8 cellular contexts compared by ENCODE assay signal in the genomic region with DNA sequence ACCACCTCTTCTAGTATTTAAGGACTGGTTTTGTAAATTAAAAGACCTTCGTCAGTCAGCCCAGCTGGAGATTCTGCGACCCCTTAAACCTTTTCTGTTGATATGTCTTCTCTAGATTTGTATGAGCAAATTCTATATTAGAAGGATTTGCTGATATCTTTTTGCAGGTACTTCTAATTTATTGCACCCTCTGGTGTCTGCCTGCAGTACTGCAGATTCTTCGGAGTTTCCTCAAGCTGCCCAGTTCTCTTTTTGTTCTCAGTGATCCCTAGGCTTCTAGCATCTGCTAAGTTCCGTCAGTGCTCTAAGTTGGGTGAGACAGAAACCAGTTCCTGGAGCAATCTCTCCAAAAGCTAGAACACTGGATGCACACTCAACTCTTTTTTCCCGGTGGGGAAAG.
A peak's percentile ranks its signal among the peaks of the same experiment; 100 is the strongest.
DNase-seq lines count a peak whose midpoint lies in the region; ATAC-seq, FAIRE-seq and TF ChIP-seq lines count a peak whose summit lies in the region.

No MANE protein-coding gene starts in this region.

- peak; percentile 86 for ATAC-seq in HG02943 (IDR thresholded peaks at IDR 0.05; ENCODE audit: low read depth, unreplicated experiment)

- no peaks in the 10 kb centered on the region for H3K9me3 Mint-ChIP-seq in activated CD4-positive, alpha-beta memory T cell treated with anti-CD3 and anti-CD28 coated beads, Interleukin-2, amount 10 ng/mL, durations not matched to agents 7 days and 5 days
- peaks cover 7% of the 10 kb centered on the region for H3K9me3 Mint-ChIP-seq in osteocyte (ENCODE audit: unreplicated experiment)

- H3K4me3 ChIP-seq in fibroblast of pulmonary artery (replicated peaks; ENCODE audit: low read depth, low read length), result no peak overlapping the region

- TF ChIP-seq CTCF in fibroblast of pulmonary artery (IDR thresholded peaks at IDR 0.05; ENCODE audit: low read length, missing control alignments) (peak; percentile 85), osteocyte (IDR thresholded peaks at IDR 0.05) (peak; percentile 86)

- POLR2A ChIA-PET in activated CD4-positive, alpha-beta memory T cell treated with anti-CD3 and anti-CD28 coated beads, Interleukin-2, amount 10 ng/mL, durations not matched to agents 7 days and 5 days (lab: Charles Lee), result no interaction called here

- TF ChIP-seq POLR2A in GM12891 (IDR thresholded peaks at IDR 0.05; ENCODE audit: low read depth, low read length), result no peak

- CTCF ChIA-PET in activated CD4-positive, alpha-beta memory T cell treated with anti-CD3 and anti-CD28 coated beads, Interleukin-2, amount 10 ng/mL, durations not matched to agents 7 days and 5 days (lab: Charles Lee), result interaction anchor here (1.2 to 3.6 kb wide), 2 partner anchors 279 to 298 kb away, joined by 3 to 31 read pairs; no protein-coding TSS in a partner anchor

- H3K27ac Mint-ChIP-seq in activated CD4-positive, alpha-beta memory T cell treated with anti-CD3 and anti-CD28 coated beads, Interleukin-2, amount 10 ng/mL, durations not matched to agents 7 days and 5 days, result no peak overlapping the region
- H3K27ac Mint-ChIP-seq in osteocyte (ENCODE audit: unreplicated experiment), result no peak overlapping the region

- no peak for FAIRE-seq in GM12891 (lab: Jason Lieb, UNC)

- no peaks in the 10 kb centered on the region for H3K36me3 Mint-ChIP-seq in activated CD4-positive, alpha-beta memory T cell treated with anti-CD3 and anti-CD28 coated beads, Interleukin-2, amount 10 ng/mL, durations not matched to agents 7 days and 5 days (ENCODE audit: low read depth)
- no peaks in the 10 kb centered on the region for H3K36me3 Mint-ChIP-seq in osteocyte (ENCODE audit: unreplicated experiment)

- no peak overlapping the region for H3K4me3 Mint-ChIP-seq in activated CD4-positive, alpha-beta memory T cell treated with anti-CD3 and anti-CD28 coated beads, Interleukin-2, amount 10 ng/mL, durations not matched to agents 7 days and 5 days
- no peak overlapping the region for H3K4me3 Mint-ChIP-seq in osteocyte (ENCODE audit: unreplicated experiment)

- peak; percentile 5 for DNase-seq in AG08396 (ENCODE audit: low spot score)
- no peak for DNase-seq in GM12891 (ENCODE audit: insufficient read length, low spot score)
- peak; percentile 3 for DNase-seq in NCI-H446 treated with DMSO at 0.1 percent for 48 hours (lab: John Stamatoyannopoulos, UW)
- peak; percentile 45 for DNase-seq in activated CD4-positive, alpha-beta memory T cell treated with anti-CD3 and anti-CD28 coated beads, Interleukin-2, amount 10 ng/mL, durations not matched to agents 7 days and 5 days
- DNase-seq in fibroblast of pulmonary artery (ENCODE audit: low read depth), result peak; percentile 77
- no peak for DNase-seq in osteocyte (ENCODE audit: extremely low spot score, unreplicated experiment)
- DNase-seq in NCI-H1930 (lab: John Stamatoyannopoulos, UW), result no peak

- H3K4me1 Mint-ChIP-seq in activated CD4-positive, alpha-beta memory T cell treated with anti-CD3 and anti-CD28 coated beads, Interleukin-2, amount 10 ng/mL, durations not matched to agents 7 days and 5 days, result no peaks in the 10 kb centered on the region
- no peaks in the 10 kb centered on the region for H3K4me1 Mint-ChIP-seq in osteocyte (ENCODE audit: unreplicated experiment)

- no peaks in the 10 kb centered on the region for H3K27me3 Mint-ChIP-seq in activated CD4-positive, alpha-beta memory T cell treated with anti-CD3 and anti-CD28 coated beads, Interleukin-2, amount 10 ng/mL, durations not matched to agents 7 days and 5 days
- peaks cover 6% of the 10 kb centered on the region for H3K27me3 Mint-ChIP-seq in osteocyte (ENCODE audit: unreplicated experiment)

TF ChIP-seq in GM12891, 5 proteins besides CTCF, POLR2A, EP300 and RAD21:
- TF ChIP-seq SPI1 (IDR thresholded peaks at IDR 0.05; ENCODE audit: low read depth, low read length) (peak; percentile 67), PAX5 (IDR thresholded peaks at IDR 0.05; ENCODE audit: insufficient read depth, low read length, severe bottlenecking) (no peak), TAF1 (IDR thresholded peaks at IDR 0.05; ENCODE audit: low read depth, low read length) (no peak), POLR2AphosphoS5 (IDR thresholded peaks at IDR 0.05; ENCODE audit: low read depth, low read length) (no peak), POU2F2 (IDR thresholded peaks at IDR 0.05; ENCODE audit: low read depth, low read length) (no peak)

Comparison
In these comparisons a context has a peak if more than half of its experiments do, and no peak if none do; other contexts are left out.
1. DNase-seq: peak in AG08396 (single experiment), NCI-H446 treated with DMSO at 0.1 percent for 48 hours (single experiment), activated CD4-positive, alpha-beta memory T cell treated with anti-CD3 and anti-CD28 coated beads, Interleukin-2, amount 10 ng/mL, durations not matched to agents 7 days and 5 days (single experiment) and fibroblast of pulmonary artery (single experiment); none in GM12891 (single experiment), osteocyte (single experiment) and NCI-H1930 (0 of 2).